In the genomic region with DNA sequence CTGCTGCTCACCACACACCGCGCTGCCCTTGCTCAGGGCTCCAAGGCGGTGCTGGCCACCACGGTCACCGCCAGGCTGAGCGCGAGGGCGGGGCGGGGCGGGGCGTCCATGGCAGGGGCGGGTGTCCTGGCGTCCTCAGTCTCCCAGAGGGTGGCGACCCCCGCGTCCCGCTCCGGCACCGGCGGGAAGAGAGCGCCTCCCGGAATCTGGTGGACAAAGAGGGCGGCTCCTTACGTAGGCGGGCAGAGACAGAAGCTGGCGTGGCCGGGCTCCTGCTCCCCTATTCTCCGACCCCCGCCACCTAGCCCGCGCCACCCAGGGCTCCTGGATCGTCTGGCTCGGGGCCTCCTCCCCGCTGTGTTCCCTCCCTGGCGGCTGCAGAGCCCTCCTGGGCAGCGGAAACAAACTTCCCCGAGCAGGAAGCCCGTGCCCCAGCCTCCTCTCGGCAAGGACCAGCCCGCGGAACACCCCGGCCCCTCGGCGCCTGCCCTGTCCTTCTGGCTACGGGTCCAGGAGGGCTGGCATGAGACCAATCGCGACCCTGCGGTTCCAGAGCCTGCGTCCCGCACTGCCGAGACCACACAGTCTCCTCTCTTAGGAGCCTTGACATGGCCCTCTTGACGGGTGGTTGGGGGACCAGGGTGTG, we compare ENCODE assay signal across 8 cellular contexts.
DNase-seq lines count a peak whose midpoint lies in the region; ATAC-seq, FAIRE-seq and TF ChIP-seq lines count a peak whose summit lies in the region.

No MANE protein-coding gene starts in this region.

- H3K4me3 Mint-ChIP-seq in natural killer cell (peak overlapping the region; percentile 86), HFFc6 (no peak overlapping the region)

- TSS peak; percentile 11 for BruUV-seq in endothelial cell of umbilical vein (replicated peaks; lab: Mats Ljungman, UMichigan)

- H3K27me3 Mint-ChIP-seq in natural killer cell (ENCODE audit: low read depth in 2 of 2) (peaks cover 7 to 13% of the 10 kb centered on the region in 2 donors), HFFc6 (ENCODE audit: insufficient read depth) (peaks cover 1% of the 10 kb centered on the region)

- no peaks in the 10 kb centered on the region for H3K9me3 Mint-ChIP-seq in natural killer cell
- no peaks in the 10 kb centered on the region; the same call in 1 of the 2 replicates for H3K9me3 Mint-ChIP-seq in HFFc6

- dilution Hi-C loops in endothelial cell of umbilical vein (cut with MboI; ENCODE audit: extremely low pct_ligation_motif_present, low sequenced_read_pairs), result no loop called here

- DNase-seq in GM23248 (peak; percentile 23), Peyer's patch (no peak), endothelial cell of umbilical vein (ENCODE audit: low read depth, low spot score) (peak; percentile 25), natural killer cell (no peak), middle frontal gyrus (ENCODE audit: extremely low spot score, low spot score) (no peak), GM19240 (ENCODE audit: insufficient read length, low spot score) (no peak), HFFc6 (no peak)

- in situ Hi-C loops in GM23248 (cut with MboI), result no loop called here

- H2AFZ ChIP-seq in GM23248 (peak overlapping the region; percentile 66), endothelial cell of umbilical vein (ENCODE audit: low read depth, low read length) (peak overlapping the region; percentile 96)

- H3K27ac ChIP-seq in GM23248 (no peak overlapping the region), Peyer's patch (no peak overlapping the region), endothelial cell of umbilical vein (ENCODE audit: insufficient read depth, low read depth, low read length) (no peak overlapping the region)

- H3F3A ChIP-seq in GM23248 (ENCODE audit: insufficient read depth), result no peaks in the 10 kb centered on the region

- H3K27me3 ChIP-seq in GM23248 (replicated peaks; ENCODE audit: insufficient read depth) (peaks cover 22% of the 10 kb centered on the region; the same call in 1 of the 2 replicates), Peyer's patch (no peaks in the 10 kb centered on the region), endothelial cell of umbilical vein (ENCODE audit: control insufficient read depth in 2 of 2, insufficient read depth in 2 of 2, low read length in 2 of 2) (peaks cover 0 to 1% of the 10 kb centered on the region in 2 experiments)

- TF ChIP-seq POLR2A in Peyer's patch (IDR thresholded peaks at IDR 0.05), result no peak
- no peak for TF ChIP-seq POLR2A in endothelial cell of umbilical vein (IDR thresholded peaks at IDR 0.05; ENCODE audit: low read depth, low read length)

- peaks cover 15 to 27% of the 10 kb centered on the region in 2 donors for H3K4me1 Mint-ChIP-seq in natural killer cell
- no peaks in the 10 kb centered on the region for H3K4me1 Mint-ChIP-seq in HFFc6 (ENCODE audit: low read depth)

- no peaks in the 10 kb centered on the region for H3K9me2 ChIP-seq in GM23248 (ENCODE audit: insufficient read depth)

- ATAC-seq in natural killer cell (peak; percentile 26 to 59 (median 58)), HG02571 (IDR thresholded peaks at IDR 0.05; ENCODE audit: unreplicated experiment) (no peak)

- H4K20me1 ChIP-seq in GM23248 (ENCODE audit: insufficient read depth) (no peaks in the 10 kb centered on the region), endothelial cell of umbilical vein (replicated peaks; ENCODE audit: control insufficient read depth, extremely low read depth, insufficient read depth, low read length) (no peaks in the 10 kb centered on the region)

- no peak overlapping the region for H3K9ac ChIP-seq in GM23248
- peak overlapping the region; percentile 47 for H3K9ac ChIP-seq in endothelial cell of umbilical vein (replicated peaks; ENCODE audit: extremely low read depth, insufficient read depth, low read length)

- WGBS in GM23248 (ENCODE audit: low coverage in 1 of 2, low lambda C conversion rate in 2 of 2, missing lambda C conversion rate in 2 of 2), 2 experiments, result 2 to 3% methylated on average over 35 to 45 of the region's 52 CpGs

- H3K4me3 ChIP-seq in GM23248 (peak overlapping the region; percentile 52), Peyer's patch (peak overlapping the region; percentile 16 to 50 (median 26)), endothelial cell of umbilical vein (replicated peaks in 1 of 3; ENCODE audit: insufficient read depth in 1 of 3, low read depth in 1 of 3, low read length in 3 of 3) (peak overlapping the region; percentile 34 to 57 (median 57))

- H3K36me3 Mint-ChIP-seq in natural killer cell (no peaks in the 10 kb centered on the region), HFFc6 (ENCODE audit: low read depth) (no peaks in the 10 kb centered on the region)

- no peaks in the 10 kb centered on the region for H3K9me1 ChIP-seq in endothelial cell of umbilical vein (replicated peaks; ENCODE audit: control insufficient read depth, extremely low read depth, insufficient read depth, low read length)

- H3K9me3 ChIP-seq in GM23248 (ENCODE audit: low read depth), result no peaks in the 10 kb centered on the region
- H3K9me3 ChIP-seq in Peyer's patch, result no peaks in the 10 kb centered on the region
- no peaks in the 10 kb centered on the region for H3K9me3 ChIP-seq in endothelial cell of umbilical vein (replicated peaks; ENCODE audit: control insufficient read depth, insufficient read depth, low read length)

- H3K79me2 ChIP-seq in GM23248 (ENCODE audit: insufficient read depth) (no peaks in the 10 kb centered on the region), endothelial cell of umbilical vein (ENCODE audit: control insufficient read depth, insufficient read depth, low read length) (no peaks in the 10 kb centered on the region)

- H3K4me2 ChIP-seq in GM23248 (ENCODE audit: unreplicated experiment), result peak overlapping the region; percentile 53
- H3K4me2 ChIP-seq in endothelial cell of umbilical vein (ENCODE audit: insufficient read depth, low read length), result peak overlapping the region; percentile 65

- intact Hi-C loops in endothelial cell of umbilical vein (cut with micrococcal nuclease) (loop anchor here (5.0 kb wide), 1 partner anchor 257 kb away; no protein-coding TSS in a partner anchor), natural killer cell (cut with micrococcal nuclease) (no loop called here)

- H3K27ac Mint-ChIP-seq in natural killer cell (peak overlapping the region in 1 of 2 donors; percentile 57), HFFc6 (no peak overlapping the region)

- no peaks in the 10 kb centered on the region for H3K36me3 ChIP-seq in GM23248 (ENCODE audit: low read depth)
- no peaks in the 10 kb centered on the region for H3K36me3 ChIP-seq in Peyer's patch
- H3K36me3 ChIP-seq in endothelial cell of umbilical vein (ENCODE audit: control insufficient read depth in 2 of 2, extremely low read depth in 1 of 2, insufficient read depth in 2 of 2, low read length in 2 of 2), result no peaks in the 10 kb centered on the region

- H3K4me1 ChIP-seq in GM23248 (ENCODE audit: insufficient read depth) (no peaks in the 10 kb centered on the region), Peyer's patch (no peaks in the 10 kb centered on the region), endothelial cell of umbilical vein (ENCODE audit: control insufficient read depth, extremely low read depth, insufficient read depth, low read length) (peaks cover 3% of the 10 kb centered on the region)

- POLR2A ChIA-PET in endothelial cell of umbilical vein (lab: Charles Lee), result no interaction called here

- FAIRE-seq in endothelial cell of umbilical vein (lab: Jason Lieb, UNC), result peak; percentile 62

- TF ChIP-seq CTCF in Peyer's patch (IDR thresholded peaks at IDR 0.05), result no peak
- no peak for TF ChIP-seq CTCF in endothelial cell of umbilical vein (IDR thresholded peaks at IDR 0.05; ENCODE audit: extremely low read depth in 1 of 2, insufficient read depth in 1 of 2, low read depth in 1 of 2, low read length in 2 of 2)
- TF ChIP-seq CTCF in natural killer cell (IDR thresholded peaks at IDR 0.05), result no peak
- TF ChIP-seq CTCF in HFFc6 (IDR thresholded peaks at IDR 0.05), result no peak

- CTCF ChIA-PET in endothelial cell of umbilical vein (lab: Charles Lee), result interaction anchor here (0.6 to 1.4 kb wide), 2 partner anchors 9 to 23 kb away, joined by 3 read pairs; no protein-coding TSS in a partner anchor

TF ChIP-seq in endothelial cell of umbilical vein, 7 proteins besides CTCF, POLR2A, EP300 and RAD21:
- TF ChIP-seq POLR2AphosphoS5 (IDR thresholded peaks at IDR 0.05; ENCODE audit: insufficient read depth, low read depth, low read length) (peak; percentile 22), EZH2 (IDR thresholded peaks at IDR 0.05; ENCODE audit: borderline replicate concordance, low read depth, low read length, severe bottlenecking) (peak; percentile 27), FOS (IDR thresholded peaks at IDR 0.05; ENCODE audit: borderline replicate concordance, insufficient read depth, low read length) (no peak), MYC (IDR thresholded peaks at IDR 0.05; ENCODE audit: low read depth, low read length) (no peak)

Comparison
In these comparisons a context has a peak if more than half of its experiments do, and no peak if none do; other contexts are left out.
1. DNase-seq: peak in GM23248 (single experiment) and endothelial cell of umbilical vein (single experiment); none in Peyer's patch (0 of 3), natural killer cell (single experiment), middle frontal gyrus (single experiment), GM19240 (single experiment) and HFFc6 (single experiment).
2. Peak in every context shown above with its lines, with median percentiles within 50 percentile points of each other: H3K4me3 ChIP-seq.